21 cellular contexts compared by ENCODE assay signal in genomic region chr2:28011322-28011737, GRCh38.
DNase-seq lines count a peak whose midpoint lies in the region; ATAC-seq and TF ChIP-seq lines count a peak whose summit lies in the region.
"Had no signal": no experiment of that assay in that cellular context is flagged by ENCODE, and none has a peak within 500 bp of the region (broad histone marks: within the 10 kb centered on the region; RNA-seq: fewer than 3 reads in every experiment).

No MANE protein-coding gene starts in this region.

- H3K9me3 ChIP-seq in hepatocyte (ENCODE audit: low read depth): no peaks in the 10 kb centered on the region

- no peak overlapping the region for H3K4me3 ChIP-seq in hepatocyte
- H3K4me3 ChIP-seq: SK-N-MC had no signal

- H3K79me2 ChIP-seq in hepatocyte: no peaks in the 10 kb centered on the region

- no peak overlapping the region for H3K4me2 ChIP-seq in hepatocyte

- H3K27me3 Mint-ChIP-seq in activated T-cell treated with anti-CD3 and anti-CD28 coated beads, Interleukin-2, amount 50 U/mL, for 72 hours (ENCODE audit: low read depth): no peaks in the 10 kb centered on the region
- no peaks in the 10 kb centered on the region for H3K27me3 Mint-ChIP-seq in activated T-cell treated with anti-CD3 and anti-CD28 coated beads, Interleukin-2, amount 50 U/mL, for 4 hours (ENCODE audit: low read depth)
- H3K27me3 Mint-ChIP-seq in nephron (ENCODE audit: low read depth): peaks cover 4% of the 10 kb centered on the region

- H2AFZ ChIP-seq in hepatocyte: no peak overlapping the region

- no peak overlapping the region for H3K27ac ChIP-seq in hepatocyte
- H3K27ac ChIP-seq: 22Rv1, RWPE1, SK-N-MC had no signal

- no peak for TF ChIP-seq POLR2A in erythroblast (IDR thresholded peaks at IDR 0.05; ENCODE audit: low read length)

- 76% methylated on average over 3 of the region's 3 CpGs for WGBS in hepatocyte (ENCODE audit: low lambda C conversion rate, missing lambda C conversion rate)

- H3K4me1 Mint-ChIP-seq in activated T-cell treated with anti-CD3 and anti-CD28 coated beads, Interleukin-2, amount 50 U/mL, for 72 hours (ENCODE audit: low read depth): no peaks in the 10 kb centered on the region
- no peaks in the 10 kb centered on the region for H3K4me1 Mint-ChIP-seq in activated T-cell treated with anti-CD3 and anti-CD28 coated beads, Interleukin-2, amount 50 U/mL, for 4 hours (ENCODE audit: low read depth)
- peaks cover 21% of the 10 kb centered on the region for H3K4me1 Mint-ChIP-seq in nephron

- H3K4me1 ChIP-seq in hepatocyte (ENCODE audit: insufficient read depth): no peaks in the 10 kb centered on the region

- H3K27ac Mint-ChIP-seq in activated T-cell treated with anti-CD3 and anti-CD28 coated beads, Interleukin-2, amount 50 U/mL, for 72 hours: peak overlapping the region; percentile 3
- peak overlapping the region in 2 of 3 experiments; percentile 6 to 11 for H3K27ac Mint-ChIP-seq in nephron
- H3K27ac Mint-ChIP-seq: CD8-positive, alpha-beta T cell had no signal

- H3K4me3 Mint-ChIP-seq in activated T-cell treated with anti-CD3 and anti-CD28 coated beads, Interleukin-2, amount 50 U/mL, for 72 hours: no peak overlapping the region
- no peak overlapping the region for H3K4me3 Mint-ChIP-seq in activated T-cell treated with anti-CD3 and anti-CD28 coated beads, Interleukin-2, amount 50 U/mL, for 4 hours
- no peak overlapping the region for H3K4me3 Mint-ChIP-seq in nephron
- H3K4me3 Mint-ChIP-seq: CD8-positive, alpha-beta T cell had no signal

- ATAC-seq in activated T-cell treated with anti-CD3 and anti-CD28 coated beads, Interleukin-2, amount 50 U/mL, for 72 hours (replicated peaks in 1 of 2): no peak
- ATAC-seq in activated T-cell treated with anti-CD3 and anti-CD28 coated beads, Interleukin-2, amount 50 U/mL, for 4 hours: no peak
- ATAC-seq in GM18519 (IDR thresholded peaks at IDR 0.05; ENCODE audit: low FRiP score, unreplicated experiment): no peak
- ATAC-seq: CD8-positive, alpha-beta T cell had no signal

- H3K36me3 ChIP-seq in hepatocyte (replicated peaks; ENCODE audit: insufficient read depth, low read depth): no peaks in the 10 kb centered on the region

- TF ChIP-seq CTCF in hepatocyte (IDR thresholded peaks at IDR 0.05; ENCODE audit: poor library complexity) (no peak), nephron (IDR thresholded peaks at IDR 0.05; ENCODE audit: unreplicated experiment in 3 of 3) (no peak)

- no peaks in the 10 kb centered on the region for H3K9me2 ChIP-seq in hepatocyte (replicated peaks; ENCODE audit: insufficient read depth)

- DNase-seq in activated T-cell treated with anti-CD3 and anti-CD28 coated beads, Interleukin-2, amount 50 U/mL, for 72 hours: no peak
- DNase-seq in activated T-cell treated with anti-CD3 and anti-CD28 coated beads, Interleukin-2, amount 50 U/mL, for 4 hours: no peak
- peak; percentile 4 for DNase-seq in NCI-H69 (lab: John Stamatoyannopoulos, UW)
- DNase-seq in hepatocyte (ENCODE audit: low spot score): peak; percentile 8
- no peak for DNase-seq in erythroblast (lab: John Stamatoyannopoulos, UW)
- no peak for DNase-seq in kidney tubule cell (ENCODE audit: low spot score)
- DNase-seq: C1 segment of cervical spinal cord; Calu3; CD8-positive, alpha-beta T cell; DMS153; KBM-7; NCI-H1694 treated with DMSO at 0.1 percent for 48 hours; NCI-H2081 treated with DMSO at 0.1 percent for 48 hours; NCI-H446; NCI-H526; SHP77 treated with DMSO at 0.1 percent for 48 hours had no signal

- H3K36me3 Mint-ChIP-seq in activated T-cell treated with anti-CD3 and anti-CD28 coated beads, Interleukin-2, amount 50 U/mL, for 72 hours (ENCODE audit: insufficient read depth in 2 of 2): peaks cover 0 to 4% of the 10 kb centered on the region in 2 donors
- H3K36me3 Mint-ChIP-seq in activated T-cell treated with anti-CD3 and anti-CD28 coated beads, Interleukin-2, amount 50 U/mL, for 4 hours (ENCODE audit: insufficient read depth): peaks cover 10% of the 10 kb centered on the region
- H3K36me3 Mint-ChIP-seq in nephron (ENCODE audit: low read depth): no peaks in the 10 kb centered on the region

- no peaks in the 10 kb centered on the region for H3K27me3 ChIP-seq in hepatocyte

- peaks cover 0 to 2% of the 10 kb centered on the region in 2 donors for H3K9me3 Mint-ChIP-seq in activated T-cell treated with anti-CD3 and anti-CD28 coated beads, Interleukin-2, amount 50 U/mL, for 72 hours
- no peaks in the 10 kb centered on the region for H3K9me3 Mint-ChIP-seq in activated T-cell treated with anti-CD3 and anti-CD28 coated beads, Interleukin-2, amount 50 U/mL, for 4 hours
- peaks cover 3% of the 10 kb centered on the region for H3K9me3 Mint-ChIP-seq in nephron
- H3K9me3 Mint-ChIP-seq: CD8-positive, alpha-beta T cell had no signal

- no peaks in the 10 kb centered on the region for H4K20me1 ChIP-seq in hepatocyte (ENCODE audit: insufficient read depth, poor library complexity, severe bottlenecking)

Comparison
In these comparisons a context has a peak if more than half of its experiments do, and no peak if none do; other contexts are left out.
1. DNase-seq: peak in NCI-H69 (single experiment) and hepatocyte (single experiment); none in activated T-cell treated with anti-CD3 and anti-CD28 coated beads, Interleukin-2, amount 50 U/mL, for 72 hours (0 of 2), activated T-cell treated with anti-CD3 and anti-CD28 coated beads, Interleukin-2, amount 50 U/mL, for 4 hours (single experiment), erythroblast (0 of 2) and kidney tubule cell (single experiment).